ENCODE assay signal across 15 cellular contexts in genomic region chr5:169626779-169627178, GRCh38. TPM values are rescaled to one million over a fixed set of nuclear protein-coding genes. Genes with fewer than 3 reads are reported as not detected.
DNase-seq lines count a peak whose midpoint lies in the region; ATAC-seq and TF ChIP-seq lines count a peak whose summit lies in the region.
"Had no signal": no experiment of that assay in that cellular context is flagged by ENCODE, and none has a peak within 500 bp of the region (broad histone marks: within the 10 kb centered on the region; RNA-seq: fewer than 3 reads in every experiment).

No MANE protein-coding gene starts in this region.

- no peak overlapping the region for H2BK5ac ChIP-seq in mesendoderm (ENCODE audit: low read length)

- no peak overlapping the region for H2BK120ac ChIP-seq in mesendoderm (ENCODE audit: low read depth, low read length)

- no peaks in the 10 kb centered on the region for H3K79me1 ChIP-seq in mesendoderm (ENCODE audit: low read length)

- no peak overlapping the region for H2AK5ac ChIP-seq in mesendoderm (ENCODE audit: low read length)

- H3K4me3 Mint-ChIP-seq in CD8-positive, alpha-beta T cell = no peak overlapping the region
- H3K4me3 Mint-ChIP-seq: B cell, natural killer cell had no signal

- H4K5ac ChIP-seq in mesendoderm (ENCODE audit: low read length) = no peak overlapping the region

- no peak overlapping the region for H3K4me3 ChIP-seq in Karpas-422 (ENCODE audit: low read length)
- no peak overlapping the region for H3K4me3 ChIP-seq in mammary epithelial cell (replicated peaks in 1 of 3; ENCODE audit: insufficient read depth in 1 of 3, low read depth in 2 of 3, low read length in 3 of 3)
- H3K4me3 ChIP-seq in kidney epithelial cell (ENCODE audit: low read depth, low read length) = no peak overlapping the region
- no peak overlapping the region for H3K4me3 ChIP-seq in mesendoderm (ENCODE audit: low read length)
- H3K4me3 ChIP-seq in CD8-positive, alpha-beta T cell (ENCODE audit: low read depth, low read length) = no peak overlapping the region

- H3K27ac ChIP-seq in Karpas-422 (ENCODE audit: low read length) (no peak overlapping the region), mammary epithelial cell (ENCODE audit: insufficient read depth, low read depth, low read length) (no peak overlapping the region), mesendoderm (ENCODE audit: low read depth, low read length) (no peak overlapping the region)
- H3K27ac ChIP-seq in CD8-positive, alpha-beta T cell (ENCODE audit: low read depth, low read length) = no peak overlapping the region
- H3K27ac ChIP-seq: VCaP had no signal

- dilution Hi-C loops in mammary epithelial cell (cut with HindIII; ENCODE audit: low sequenced_read_pairs) = no loop called here

- TF ChIP-seq CTCF in mammary epithelial cell (conservative IDR thresholded peaks at IDR 0.05 in 1 of 2, IDR thresholded peaks at IDR 0.05 in 1 of 2; ENCODE audit: extremely low read depth in 1 of 2, insufficient read depth in 1 of 2, low read depth in 1 of 2, low read length in 2 of 2) = no peak
- no peak for TF ChIP-seq CTCF in kidney epithelial cell (IDR thresholded peaks at IDR 0.05; ENCODE audit: insufficient read depth, low read length, poor library complexity, severe bottlenecking)
- no peak for TF ChIP-seq CTCF in CD8-positive, alpha-beta T cell (IDR thresholded peaks at IDR 0.05)

- H3K27ac Mint-ChIP-seq in CD8-positive, alpha-beta T cell = no peak overlapping the region
- H3K27ac Mint-ChIP-seq: B cell, natural killer cell had no signal

- H3K79me2 ChIP-seq in Karpas-422 (ENCODE audit: low read length) = no peaks in the 10 kb centered on the region
- no peaks in the 10 kb centered on the region for H3K79me2 ChIP-seq in mammary epithelial cell (ENCODE audit: insufficient read depth, low read length)
- H3K79me2 ChIP-seq in mesendoderm (ENCODE audit: control insufficient read depth, insufficient read depth, low read length) = no peaks in the 10 kb centered on the region

- no peak for ATAC-seq in stimulated activated naive CD8-positive, alpha-beta T cell treated with anti-CD3 and anti-CD28 coated beads, Interleukin-15, Interleukin-2, amounts not matched to agents 100 U/mL and 50 U/mL, for 24 hours
- ATAC-seq in CD8-positive, alpha-beta T cell = no peak
- ATAC-seq: esophagus mucosa, natural killer cell had no signal

- H3K9ac ChIP-seq in Karpas-422 (ENCODE audit: low read length) = no peak overlapping the region
- no peak overlapping the region for H3K9ac ChIP-seq in mammary epithelial cell (ENCODE audit: insufficient read depth, low read length)
- H3K9ac ChIP-seq in mesendoderm (ENCODE audit: low read length) = no peak overlapping the region

- H3K18ac ChIP-seq in mesendoderm (ENCODE audit: low read length) = no peak overlapping the region

- in situ Hi-C loops in mammary epithelial cell (cut with MboI; ENCODE audit: low sequenced_read_pairs in 2 of 2) = no loop called here

- CTCF ChIA-PET in mammary epithelial cell (lab: Charles Lee; ENCODE audit: low non-redundant PET) = no interaction called here
- CTCF ChIA-PET in CD8-positive, alpha-beta T cell (lab: Charles Lee) = no interaction called here

- DNase-seq in AG08395 (ENCODE audit: low spot score) = peak; percentile 93
- DNase-seq in Karpas-422 = peak; percentile 15
- peak; percentile 60 for DNase-seq in mammary epithelial cell
- DNase-seq in kidney epithelial cell (ENCODE audit: low read depth) = peak; percentile 76
- DNase-seq in mesendoderm = no peak
- no peak for DNase-seq in middle frontal gyrus (ENCODE audit: extremely low spot score, low spot score)
- DNase-seq in stimulated activated naive CD8-positive, alpha-beta T cell treated with anti-CD3 and anti-CD28 coated beads, Interleukin-15, Interleukin-2, amounts not matched to agents 100 U/mL and 50 U/mL, for 24 hours = no peak
- DNase-seq in CD8-positive, alpha-beta T cell = no peak
- DNase-seq: natural killer cell, NCI-H1417, NCI-H526 treated with DMSO at 0.1 percent for 48 hours, SHP77 treated with DMSO at 0.1 percent for 48 hours had no signal

- H3K23ac ChIP-seq in mesendoderm (ENCODE audit: low read length) = no peak overlapping the region

- H3K36me3 ChIP-seq in Karpas-422 (ENCODE audit: insufficient read depth, low read length) (no peaks in the 10 kb centered on the region), mammary epithelial cell (ENCODE audit: insufficient read depth, low read length) (no peaks in the 10 kb centered on the region), kidney epithelial cell (ENCODE audit: control insufficient read depth, insufficient read depth, low read length) (no peaks in the 10 kb centered on the region), mesendoderm (ENCODE audit: control insufficient read depth, insufficient read depth, low read length) (no peaks in the 10 kb centered on the region)
- no peaks in the 10 kb centered on the region for H3K36me3 ChIP-seq in CD8-positive, alpha-beta T cell (ENCODE audit: insufficient read depth, low read length)

- intact Hi-C loops in mammary epithelial cell (cut with micrococcal nuclease) = no loop called here
- intact Hi-C loops in CD8-positive, alpha-beta T cell (cut with DNase I, micrococcal nuclease) = no loop called here

- peaks cover 3% of the 10 kb centered on the region for H3K4me1 Mint-ChIP-seq in CD8-positive, alpha-beta T cell (ENCODE audit: low read depth)

- no peaks in the 10 kb centered on the region for H3K9me3 Mint-ChIP-seq in CD8-positive, alpha-beta T cell
- H3K9me3 Mint-ChIP-seq: natural killer cell had no signal

- H3K27me3 ChIP-seq in Karpas-422 (ENCODE audit: low read length) (no peaks in the 10 kb centered on the region), mammary epithelial cell (ENCODE audit: insufficient read depth, low read length) (no peaks in the 10 kb centered on the region), kidney epithelial cell (ENCODE audit: control insufficient read depth, insufficient read depth, low read length) (no peaks in the 10 kb centered on the region), mesendoderm (ENCODE audit: insufficient read depth, low read length, poor library complexity) (no peaks in the 10 kb centered on the region)
- no peaks in the 10 kb centered on the region for H3K27me3 ChIP-seq in CD8-positive, alpha-beta T cell (ENCODE audit: insufficient read depth, low read length)

- H3K9me3 ChIP-seq in Karpas-422 (ENCODE audit: low read length) = no peaks in the 10 kb centered on the region
- no peaks in the 10 kb centered on the region for H3K9me3 ChIP-seq in mammary epithelial cell (replicated peaks; ENCODE audit: insufficient read depth, low read length)
- H3K9me3 ChIP-seq in CD8-positive, alpha-beta T cell (ENCODE audit: low read length) = no peaks in the 10 kb centered on the region

- 0 out of 2 replicates have a peak, but pooled peaks cover 3% of the 10 kb centered on the region for H3K9me2 ChIP-seq in Karpas-422 (replicated peaks; ENCODE audit: insufficient read depth, low read length)

- H3K36me3 Mint-ChIP-seq in CD8-positive, alpha-beta T cell = no peaks in the 10 kb centered on the region
- H3K36me3 Mint-ChIP-seq: natural killer cell had no signal

- no peak overlapping the region for H3K4ac ChIP-seq in mesendoderm (ENCODE audit: low read depth, low read length)

- no peak overlapping the region for H3K4me2 ChIP-seq in Karpas-422 (ENCODE audit: low read depth, low read length, poor library complexity, severe bottlenecking)
- no peak overlapping the region for H3K4me2 ChIP-seq in mammary epithelial cell (ENCODE audit: insufficient read depth, low read depth, low read length)
- no peak overlapping the region for H3K4me2 ChIP-seq in mesendoderm (ENCODE audit: low read length)

- H3K56ac ChIP-seq in mesendoderm (ENCODE audit: low read length) = no peak overlapping the region

- BruUV-seq in mammary epithelial cell (replicated peaks; lab: Mats Ljungman, UMichigan) = no TSS peak

- H3K4me1 ChIP-seq in Karpas-422 (ENCODE audit: low read length) (no peaks in the 10 kb centered on the region), mammary epithelial cell (ENCODE audit: insufficient read depth, low read length) (peaks cover 5% of the 10 kb centered on the region), mesendoderm (ENCODE audit: control insufficient read depth, low read depth, low read length) (no peaks in the 10 kb centered on the region)
- no peaks in the 10 kb centered on the region for H3K4me1 ChIP-seq in CD8-positive, alpha-beta T cell (ENCODE audit: insufficient read depth, low read length)

- POLR2A ChIA-PET in CD8-positive, alpha-beta T cell (lab: Charles Lee) = no interaction called here

- no peak overlapping the region for H2BK15ac ChIP-seq in mesendoderm (replicated peaks; ENCODE audit: low read depth)

- peaks cover 3% of the 10 kb centered on the region for H3K27me3 Mint-ChIP-seq in CD8-positive, alpha-beta T cell (ENCODE audit: low read depth)
- H3K27me3 Mint-ChIP-seq: B cell had no signal

- 100% methylated on average over 1 of the region's 1 CpG for WGBS in mammary epithelial cell (ENCODE audit: low coverage, missing lambda C conversion rate)
- WGBS in mesendoderm (ENCODE audit: extremely low coverage, insufficient coverage, low lambda C conversion rate) = no CpG with 5 or more reads among the region's 1 CpG

- H4K8ac ChIP-seq in mesendoderm (ENCODE audit: low read depth, low read length) = no peak overlapping the region

- H4K20me1 ChIP-seq in Karpas-422 (ENCODE audit: insufficient read depth, low read depth, low read length) (no peaks in the 10 kb centered on the region), mammary epithelial cell (ENCODE audit: insufficient read depth, low read length) (no peaks in the 10 kb centered on the region)

- H2AFZ ChIP-seq in Karpas-422 (ENCODE audit: low read length) (no peak overlapping the region), mammary epithelial cell (ENCODE audit: low read depth, low read length) (no peak overlapping the region)

RNA-seq across cellular contexts. Expression of gene DOCK2, which starts 10.3 kb away (rescaled TPM):
- 199 and 255 TPM in 2 replicates for total RNA-seq in Karpas-422 (2014; rRNA removed; shearing (Covaris generic); ENCODE audit: low replicate concordance)
- under 1 TPM; 0.17 to 0.78 TPM for total RNA-seq in mammary epithelial cell
- 0.29 TPM for polyA plus RNA-seq in mammary epithelial cell
- polyA minus RNA-seq in mammary epithelial cell = not detected
- total RNA-seq in kidney epithelial cell = 2.2 and 3.9 TPM in 2 replicates
- polyA plus RNA-seq in mesendoderm (2013, experiment 1 of 2) = 2.4 TPM
- polyA plus RNA-seq in mesendoderm (2013, experiment 2 of 2) = 2.4 TPM
- total RNA-seq in CD8-positive, alpha-beta T cell = 100 to 1,000 TPM; 194 to 197 TPM

RNA-seq across cellular contexts. Expression of gene SPDL1, which starts 43.2 kb away (rescaled TPM):
- total RNA-seq in Karpas-422 (2014; rRNA removed; shearing (Covaris generic); ENCODE audit: low replicate concordance) = 20.9 and 28.3 TPM in 2 replicates
- 10 to 100 TPM in 1 of 2 donors, 1 to 10 TPM in 1; 7.7 to 31.1 TPM for total RNA-seq in mammary epithelial cell
- 20.4 TPM for polyA plus RNA-seq in mammary epithelial cell
- polyA minus RNA-seq in mammary epithelial cell = 22.0 TPM
- total RNA-seq in kidney epithelial cell = 17.9 and 64.3 TPM in 2 replicates
- 60.5 TPM for polyA plus RNA-seq in mesendoderm (2013, experiment 1 of 2)
- 60.8 TPM for polyA plus RNA-seq in mesendoderm (2013, experiment 2 of 2)
- 1 to 10 TPM; 5.2 to 6.9 TPM for total RNA-seq in CD8-positive, alpha-beta T cell

Comparison
In these comparisons a context has a peak if more than half of its experiments do, and no peak if none do; other contexts are left out.
1. DNase-seq: peak in AG08395 (single experiment), Karpas-422 (single experiment), mammary epithelial cell (single experiment) and kidney epithelial cell (single experiment); none in mesendoderm (single experiment), middle frontal gyrus (single experiment), stimulated activated naive CD8-positive, alpha-beta T cell treated with anti-CD3 and anti-CD28 coated beads, Interleukin-15, Interleukin-2, amounts not matched to agents 100 U/mL and 50 U/mL, for 24 hours (single experiment) and CD8-positive, alpha-beta T cell (0 of 7).
2. RNA of gene DOCK2, which starts 10.3 kb away (total RNA-seq): 199 to 255 TPM in Karpas-422 and 194 to 197 TPM in CD8-positive, alpha-beta T cell; 2.2 to 3.9 TPM in kidney epithelial cell and 0.17 to 0.78 TPM in mammary epithelial cell; every median in the first group is over 10 times any median in the second.